14 cellular contexts compared by ENCODE assay signal in genomic region chr2:172672999-172673726, GRCh38.
DNase-seq lines count a peak whose midpoint lies in the region; ATAC-seq and TF ChIP-seq lines count a peak whose summit lies in the region.
"Had no signal": no experiment of that assay in that cellular context is flagged by ENCODE, and none has a peak within 500 bp of the region (broad histone marks: within the 10 kb centered on the region; RNA-seq: fewer than 3 reads in every experiment).

No MANE protein-coding gene starts in this region.

- H3K36me3 ChIP-seq in RWPE2 (ENCODE audit: low read depth) (no peaks in the 10 kb centered on the region), thyroid gland (no peaks in the 10 kb centered on the region), mesenchymal stem cell (ENCODE audit: control insufficient read depth in 1 of 2, insufficient read depth in 2 of 2, low read depth in 1 of 2, low read length in 2 of 2) (no peaks in the 10 kb centered on the region)
- H3K36me3 ChIP-seq: pancreas, suprapubic skin had no signal

- WGBS in thyroid gland, 2 donors, result 77 to 88% methylated on average over 6 of the region's 6 CpGs
- 85% methylated on average over 6 of the region's 6 CpGs for WGBS in mesenchymal stem cell

- H3K9ac ChIP-seq in mesenchymal stem cell (ENCODE audit: low read length), result no peak overlapping the region

- no peak overlapping the region for H2BK5ac ChIP-seq in mesenchymal stem cell (ENCODE audit: low read depth, low read length, poor library complexity, severe bottlenecking)

- H3K18ac ChIP-seq in mesenchymal stem cell (ENCODE audit: low read depth in 1 of 2, low read length in 2 of 2), result no peak overlapping the region

- H3K27ac ChIP-seq in RWPE2 (ENCODE audit: poor library complexity, severe bottlenecking) (peak overlapping the region; percentile 75), thyroid gland (no peak overlapping the region), mesenchymal stem cell (ENCODE audit: low read length, poor library complexity, severe bottlenecking) (no peak overlapping the region)
- H3K27ac ChIP-seq: pancreas, suprapubic skin had no signal

- H3K27me3 ChIP-seq in RWPE2 (ENCODE audit: insufficient read depth, poor library complexity, severe bottlenecking), result no peaks in the 10 kb centered on the region
- H3K27me3 ChIP-seq in thyroid gland, result no peaks in the 10 kb centered on the region
- no peaks in the 10 kb centered on the region for H3K27me3 ChIP-seq in mesenchymal stem cell (ENCODE audit: control insufficient read depth in 1 of 2, insufficient read depth in 1 of 2, low read length in 2 of 2)
- H3K27me3 ChIP-seq: suprapubic skin had no signal

- H3K4me3 ChIP-seq in RWPE2 (ENCODE audit: severe bottlenecking), result no peak overlapping the region
- H3K4me3 ChIP-seq in foreskin fibroblast (ENCODE audit: low read depth in 1 of 2, low read length in 2 of 2), result no peak overlapping the region
- H3K4me3 ChIP-seq in thyroid gland (replicated peaks in 1 of 3), result no peak overlapping the region
- no peak overlapping the region for H3K4me3 ChIP-seq in mesenchymal stem cell (ENCODE audit: insufficient read depth in 1 of 2, low read depth in 1 of 2, low read length in 2 of 2)
- H3K4me3 ChIP-seq: pancreas, suprapubic skin had no signal

- H2AFZ ChIP-seq in mesenchymal stem cell (ENCODE audit: low read depth, low read length), result no peak overlapping the region

- no peak overlapping the region for H3K4ac ChIP-seq in mesenchymal stem cell (ENCODE audit: low read depth in 1 of 2, low read length in 2 of 2)

- no peak overlapping the region for H2BK12ac ChIP-seq in mesenchymal stem cell (ENCODE audit: low read length in 2 of 2)

- H3K79me1 ChIP-seq in mesenchymal stem cell (replicated peaks; ENCODE audit: low read length, poor library complexity, severe bottlenecking), result no peaks in the 10 kb centered on the region

- no peaks in the 10 kb centered on the region for H3K9me3 ChIP-seq in RWPE2 (ENCODE audit: severe bottlenecking)
- no peaks in the 10 kb centered on the region for H3K9me3 ChIP-seq in thyroid gland
- H3K9me3 ChIP-seq in mesenchymal stem cell (ENCODE audit: control insufficient read depth, low read length), result no peaks in the 10 kb centered on the region
- H3K9me3 ChIP-seq: pancreas, suprapubic skin had no signal

- no peak overlapping the region for H3K23ac ChIP-seq in mesenchymal stem cell (ENCODE audit: low read length in 2 of 2)

- peaks cover 46% of the 10 kb centered on the region for H3K4me1 ChIP-seq in RWPE2 (ENCODE audit: insufficient read depth, poor library complexity, severe bottlenecking)
- no peaks in the 10 kb centered on the region for H3K4me1 ChIP-seq in thyroid gland
- peaks cover 3% of the 10 kb centered on the region for H3K4me1 ChIP-seq in mesenchymal stem cell (ENCODE audit: control insufficient read depth, insufficient read depth, low read depth, low read length)
- H3K4me1 ChIP-seq: pancreas, suprapubic skin had no signal

- no peak overlapping the region for H3K4me2 ChIP-seq in mesenchymal stem cell (ENCODE audit: low read length, poor library complexity, severe bottlenecking)

- ATAC-seq in RWPE2 (ENCODE audit: low read depth), result peak; percentile 90
- ATAC-seq: activated naive CD8-positive, alpha-beta T cell treated with anti-CD3 and anti-CD28 coated beads, Interleukin-2, amount 50 U/mL, for 24 hours had no signal

- no peak overlapping the region for H2AK5ac ChIP-seq in mesenchymal stem cell (ENCODE audit: low read length, severe bottlenecking)

- intact Hi-C loops in thyroid gland (cut with DNase I), result no loop called here

- DNase-seq in DMS53 (lab: John Stamatoyannopoulos, UW), result peak; percentile 53
- no peak for DNase-seq in DMS53 treated with DMSO at 0.1 percent for 48 hours (lab: John Stamatoyannopoulos, UW; ENCODE audit: unreplicated experiment)
- DNase-seq in RWPE2 (ENCODE audit: low spot score), result peak; percentile 89
- peak; percentile 55 to 66 for DNase-seq in foreskin fibroblast
- peak; percentile 7 to 31 for DNase-seq in thyroid gland
- no peak for DNase-seq in NCI-H187 (lab: John Stamatoyannopoulos, UW)
- DNase-seq in mesenchymal stem cell, result no peak
- no peak for DNase-seq in DMS79 (lab: John Stamatoyannopoulos, UW)
- DNase-seq: activated B cell treated with CpG ODN at 0.5 μM for 24 hours; activated naive CD8-positive, alpha-beta T cell treated with anti-CD3 and anti-CD28 coated beads, Interleukin-2, amount 50 U/mL, for 24 hours; NCI-H1417 treated with DMSO at 0.1 percent for 48 hours; stimulated activated CD4-positive, alpha-beta T cell treated with anti-CD3 and anti-CD28 coated beads, Interleukin-12 subunit alpha, Interleukin-12 subunit beta, amount 100 ng/mL, for 4 hours had no signal

- no peak overlapping the region for H2BK15ac ChIP-seq in mesenchymal stem cell (ENCODE audit: low read depth, poor library complexity, severe bottlenecking)

- no peak overlapping the region for H4K8ac ChIP-seq in mesenchymal stem cell (ENCODE audit: low read length)

- no peak overlapping the region for H3K14ac ChIP-seq in mesenchymal stem cell (ENCODE audit: low read length in 2 of 2)

- TF ChIP-seq CTCF in RWPE2 (IDR thresholded peaks at IDR 0.05; ENCODE audit: poor library complexity, severe bottlenecking), result no peak
- TF ChIP-seq CTCF in foreskin fibroblast (IDR thresholded peaks at IDR 0.05; ENCODE audit: low read depth, low read length), result no peak
- TF ChIP-seq CTCF in thyroid gland (IDR thresholded peaks at IDR 0.05), result no peak

- no peak overlapping the region for H4K91ac ChIP-seq in mesenchymal stem cell (ENCODE audit: low read length)

- no peak overlapping the region for H2BK120ac ChIP-seq in mesenchymal stem cell (ENCODE audit: low read depth, low read length)

- no peak for TF ChIP-seq POLR2A in thyroid gland (IDR thresholded peaks at IDR 0.05)

Comparison
In these comparisons a context has a peak if more than half of its experiments do, and no peak if none do; other contexts are left out.
1. DNase-seq: peak in DMS53 (single experiment), RWPE2 (single experiment), foreskin fibroblast (2 of 2) and thyroid gland (2 of 2); none in DMS53 treated with DMSO at 0.1 percent for 48 hours (single experiment), NCI-H187 (0 of 2), mesenchymal stem cell (single experiment) and DMS79 (single experiment).